In genomic region chr1:232844791-232845190, GRCh38 we compare ENCODE assay signal across 22 cellular contexts. TPM values are rescaled to one million over a fixed set of nuclear protein-coding genes. Genes with fewer than 3 reads are reported as not detected.
DNase-seq lines count a peak whose midpoint lies in the region; ATAC-seq and TF ChIP-seq lines count a peak whose summit lies in the region.
"Had no signal": no experiment of that assay in that cellular context is flagged by ENCODE, and none has a peak within 500 bp of the region (broad histone marks: within the 10 kb centered on the region; RNA-seq: fewer than 3 reads in every experiment).

No MANE protein-coding gene starts in this region.

- H3K27ac ChIP-seq in breast epithelium (peak overlapping the region in 1 of 2 donors; percentile 53), dorsolateral prefrontal cortex (no peak overlapping the region), esophagus muscularis mucosa (replicated peaks in 1 of 4) (no peak overlapping the region), A673 (ENCODE audit: low read depth, low read length, poor library complexity, severe bottlenecking) (no peak overlapping the region)
- H3K27ac ChIP-seq: 22Rv1; BLaER1 treated with 17β-estradiol and CSF1 and Interleukin-3, amounts not matched to agents 10 nM and 100 nM had no signal

- no peak for TF ChIP-seq CTCF in MCF 10A (IDR thresholded peaks at IDR 0.05; ENCODE audit: unreplicated experiment)
- no peak for TF ChIP-seq CTCF in breast epithelium (IDR thresholded peaks at IDR 0.05)
- no peak for TF ChIP-seq CTCF in dorsolateral prefrontal cortex (IDR thresholded peaks at IDR 0.05 in 54 of 56, conservative IDR thresholded peaks at IDR 0.05 in 2 of 56; ENCODE audit: low read depth in 1 of 56, partially characterized antibody in 56 of 56)
- TF ChIP-seq CTCF in esophagus muscularis mucosa (IDR thresholded peaks at IDR 0.05) = no peak
- TF ChIP-seq CTCF in A673 (conservative IDR thresholded peaks at IDR 0.05; ENCODE audit: low read depth, low read length) = no peak

- H3K4me1 ChIP-seq in breast epithelium = no peaks in the 10 kb centered on the region
- H3K4me1 ChIP-seq in esophagus muscularis mucosa = no peaks in the 10 kb centered on the region
- H3K4me1 ChIP-seq in A673 (ENCODE audit: insufficient read depth, low read length, poor library complexity, severe bottlenecking) = peaks cover 13% of the 10 kb centered on the region
- H3K4me1 ChIP-seq: BLaER1 treated with 17β-estradiol and CSF1 and Interleukin-3, amounts not matched to agents 10 nM and 100 nM; HAP-1; tibial nerve had no signal

- CTCF ChIA-PET in MCF 10A (lab: Yijun Ruan, JAX) (interaction anchor here (0.6 to 1.0 kb wide), 3 partner anchors 10 to 308 kb away, joined by 3 read pairs; no protein-coding TSS in a partner anchor), A673 (lab: Charles Lee) (no interaction called here)

- no peak for TF ChIP-seq POLR2A in breast epithelium (IDR thresholded peaks at IDR 0.05)
- no peak for TF ChIP-seq POLR2A in esophagus muscularis mucosa (IDR thresholded peaks at IDR 0.05; ENCODE audit: low read depth)

- H3K27ac Mint-ChIP-seq in MCF 10A (ENCODE audit: low read depth, unreplicated experiment) = no peak overlapping the region
- H3K27ac Mint-ChIP-seq: endodermal cell had no signal

- H3K9me3 ChIP-seq in breast epithelium = no peaks in the 10 kb centered on the region
- no peaks in the 10 kb centered on the region for H3K9me3 ChIP-seq in esophagus muscularis mucosa
- no peaks in the 10 kb centered on the region for H3K9me3 ChIP-seq in A673 (ENCODE audit: low read depth, low read length, poor library complexity, severe bottlenecking)
- H3K9me3 ChIP-seq: HAP-1 had no signal

- no peaks in the 10 kb centered on the region for H3K9me3 Mint-ChIP-seq in MCF 10A (ENCODE audit: unreplicated experiment)

- no peaks in the 10 kb centered on the region for H3K27me3 ChIP-seq in breast epithelium
- H3K27me3 ChIP-seq in dorsolateral prefrontal cortex = no peaks in the 10 kb centered on the region
- H3K27me3 ChIP-seq in esophagus muscularis mucosa = no peaks in the 10 kb centered on the region
- no peaks in the 10 kb centered on the region for H3K27me3 ChIP-seq in A673 (replicated peaks; ENCODE audit: insufficient read depth, low read depth, low read length, poor library complexity)
- H3K27me3 ChIP-seq: BLaER1 treated with 17β-estradiol and CSF1 and Interleukin-3, amounts not matched to agents 10 nM and 100 nM; tibial nerve had no signal

- POLR2A ChIA-PET in MCF 10A (lab: Yijun Ruan, JAX) = interaction anchor here (0.6 to 1.4 kb wide), 2 partner anchors 12 to 799 kb away, joined by 3 read pairs; no protein-coding TSS in a partner anchor
- POLR2A ChIA-PET in A673 (lab: Charles Lee; ENCODE audit: low non-redundant PET) = no interaction called here

- H3K27me3 Mint-ChIP-seq in MCF 10A (ENCODE audit: insufficient read depth, unreplicated experiment) = no peaks in the 10 kb centered on the region
- H3K27me3 Mint-ChIP-seq: activated CD4-positive, alpha-beta T cell treated with anti-CD3 and anti-CD28 coated beads, Interleukin-2, amount 10 ng/mL, durations not matched to agents 7 days and 5 days had no signal

- TF ChIP-seq EP300 in esophagus muscularis mucosa (IDR thresholded peaks at IDR 0.05) = no peak

- H3K36me3 Mint-ChIP-seq in MCF 10A (ENCODE audit: insufficient read depth, unreplicated experiment) = no peaks in the 10 kb centered on the region

- BruUV-seq in MCF 10A (replicated peaks; lab: Mats Ljungman, UMichigan) (no TSS peak), A673 (replicated peaks; lab: Mats Ljungman, UMichigan) (no TSS peak)

- H3K36me3 ChIP-seq in breast epithelium = no peaks in the 10 kb centered on the region
- H3K36me3 ChIP-seq in esophagus muscularis mucosa = no peaks in the 10 kb centered on the region
- H3K36me3 ChIP-seq in A673 (ENCODE audit: insufficient read depth, low read length, poor library complexity, severe bottlenecking) = no peaks in the 10 kb centered on the region
- H3K36me3 ChIP-seq: BLaER1 treated with 17β-estradiol and CSF1 and Interleukin-3, amounts not matched to agents 10 nM and 100 nM; HAP-1; tibial nerve had no signal

- intact Hi-C loops in MCF 10A (cut with micrococcal nuclease) = no loop called here
- intact Hi-C loops in breast epithelium (cut with DNase I; ENCODE audit: low total_unique reads) = no loop called here
- intact Hi-C loops in dorsolateral prefrontal cortex (cut with DNase I) = no loop called here
- intact Hi-C loops in esophagus muscularis mucosa (cut with DNase I) = no loop called here
- intact Hi-C loops in A673 (cut with micrococcal nuclease; ENCODE audit: unreplicated experiment) = no loop called here

- DNase-seq in MCF 10A (ENCODE audit: unreplicated experiment) (peak; percentile 74), breast epithelium (ENCODE audit: low spot score in 2 of 2) (no peak), amniotic epithelial cell (ENCODE audit: low read depth) (peak; percentile 64), fibroblast of peridontal ligament (ENCODE audit: extremely low read depth) (peak; percentile 17), dorsolateral prefrontal cortex (no peak), esophagus muscularis mucosa (ENCODE audit: extremely low spot score) (no peak), A673 (ENCODE audit: low spot score) (no peak)
- DNase-seq: activated CD4-positive, alpha-beta T cell treated with anti-CD3 and anti-CD28 coated beads, Interleukin-2, amount 10 ng/mL, durations not matched to agents 7 days and 5 days; endodermal cell; GDM1; NCI-H1048; NCI-H2029; NCI-H446 treated with DMSO at 0.1 percent for 48 hours; stimulated activated CD4-positive, alpha-beta T cell treated with anti-CD3 and anti-CD28 coated beads, Interleukin-1b, Interleukin-23, amount 100 ng/mL, for 48 hours; stimulated activated naive CD4-positive, alpha-beta T cell had no signal

- no peaks in the 10 kb centered on the region for H3K4me1 Mint-ChIP-seq in MCF 10A (ENCODE audit: insufficient read depth, unreplicated experiment)
- H3K4me1 Mint-ChIP-seq: activated CD4-positive, alpha-beta T cell treated with anti-CD3 and anti-CD28 coated beads, Interleukin-2, amount 10 ng/mL, durations not matched to agents 7 days and 5 days had no signal

- 92% methylated on average over 5 of the region's 5 CpGs for WGBS in esophagus muscularis mucosa

- no peak overlapping the region for H3K4me3 Mint-ChIP-seq in MCF 10A (ENCODE audit: unreplicated experiment)
- H3K4me3 Mint-ChIP-seq: activated CD4-positive, alpha-beta T cell treated with anti-CD3 and anti-CD28 coated beads, Interleukin-2, amount 10 ng/mL, durations not matched to agents 7 days and 5 days; endodermal cell had no signal

- no peak overlapping the region for H3K4me3 ChIP-seq in breast epithelium
- H3K4me3 ChIP-seq in dorsolateral prefrontal cortex = no peak overlapping the region
- no peak overlapping the region for H3K4me3 ChIP-seq in esophagus muscularis mucosa
- H3K4me3 ChIP-seq in A673 (ENCODE audit: low read depth, low read length, poor library complexity, severe bottlenecking) = no peak overlapping the region
- H3K4me3 ChIP-seq: BLaER1 treated with 17β-estradiol and CSF1 and Interleukin-3, amounts not matched to agents 10 nM and 100 nM; HAP-1; K562; tibial nerve had no signal

- ATAC-seq in HG03097 (IDR thresholded peaks at IDR 0.05; ENCODE audit: low FRiP score, unreplicated experiment) = no peak
- ATAC-seq: K562, Right ventricle myocardium inferior had no signal

RNA-seq across cellular contexts. Expression of gene MAP10, which starts 39.6 kb away (rescaled TPM):
- not detected in 2 replicates for total RNA-seq in MCF 10A (2022)
- total RNA-seq in breast epithelium = 1 to 10 TPM; 1.6 to 3.4 (median 2.9) TPM
- 1 to 10 TPM; 1.3 to 7.8 (median 4.4) TPM for total RNA-seq in dorsolateral prefrontal cortex
- 1 to 10 TPM; 1.0 to 1.6 (median 1.4) TPM for total RNA-seq in esophagus muscularis mucosa
- 4.8 and 5.0 TPM in 2 replicates for total RNA-seq in A673 (2021)

Comparison
In these comparisons a context has a peak if more than half of its experiments do, and no peak if none do; other contexts are left out.
1. DNase-seq: peak in MCF 10A (single experiment), amniotic epithelial cell (single experiment) and fibroblast of peridontal ligament (single experiment); none in breast epithelium (0 of 2), dorsolateral prefrontal cortex (0 of 10), esophagus muscularis mucosa (single experiment) and A673 (single experiment).